In the genomic region with DNA sequence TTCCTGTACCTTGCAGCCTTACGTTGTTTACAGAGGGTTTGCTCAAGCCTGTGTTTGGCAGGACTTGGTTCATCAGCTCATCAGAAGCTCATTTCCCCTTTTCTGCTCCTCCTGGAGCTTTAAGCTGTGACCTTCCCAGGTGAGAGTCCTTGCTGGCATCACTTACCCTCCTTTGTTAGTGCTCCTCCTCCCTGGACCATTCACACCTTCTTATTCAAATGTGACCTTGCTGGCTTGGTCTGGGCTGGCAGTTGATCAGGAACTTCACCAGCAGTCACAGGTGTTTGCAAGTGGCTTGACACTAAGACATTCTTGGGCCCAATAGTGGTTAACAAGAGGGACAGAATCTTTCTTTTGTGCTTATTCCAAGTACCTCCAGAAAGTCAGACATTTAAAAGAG, we compare ENCODE assay signal across 29 cellular contexts.
"Had no signal": no experiment of that assay in that cellular context is flagged by ENCODE, and none has a peak within 500 bp of the region (broad histone marks: within the 10 kb centered on the region; RNA-seq: fewer than 3 reads in every experiment).

No MANE protein-coding gene starts in this region.

- H3K36me3 Mint-ChIP-seq: immature natural killer cell, mesothelial cell of epicardium, naive B cell, neural progenitor cell had no signal

- H3K4me1 Mint-ChIP-seq: immature natural killer cell, naive B cell, neural progenitor cell had no signal

- H3K4me3 ChIP-seq: neural progenitor cell, psoas muscle, sigmoid colon, stomach, tibial artery had no signal

- H3K27ac ChIP-seq: neural progenitor cell, parathyroid adenoma, psoas muscle, sigmoid colon, stomach, tibial artery, VCaP had no signal

- H3K36me3 ChIP-seq: neural progenitor cell, sigmoid colon, stomach, tibial artery had no signal

- DNase-seq: activated CD4-positive, alpha-beta T cell treated with anti-CD3 and anti-CD28 coated beads for 48 hours; activated CD4-positive, alpha-beta T cell treated with anti-CD3 and anti-CD28 coated beads, Interleukin-2, amount 50 U/mL, for 48 hours; activated CD8-positive, alpha-beta memory T cell treated with anti-CD3 and anti-CD28 coated beads, Interleukin-2, amount 50 U/mL, for 48 hours; activated gamma-delta T cell; activated naive CD4-positive, alpha-beta T cell treated with anti-CD3 and anti-CD28 coated beads, Interleukin-2, amount 10 ng/mL, durations not matched to agents 7 days and 5 days; activated T-cell treated with anti-CD3 and anti-CD28 coated beads, Interleukin-2, amount 50 U/mL, for 24 hours; amniotic stem cell; foreskin fibroblast; head of caudate nucleus; hippocampal formation; immature natural killer cell; kidney; left colon; naive B cell; occipital lobe; psoas muscle; sigmoid colon; small intestine; stimulated activated CD4-positive, alpha-beta T cell treated with anti-CD3 and anti-CD28 coated beads, Interleukin-4, amount 100 ng/mL, for 24 hours; stomach; T-helper 1 cell; tibial artery had no signal

- H3K9me3 Mint-ChIP-seq: activated naive CD4-positive, alpha-beta T cell treated with anti-CD3 and anti-CD28 coated beads, Interleukin-2, amount 10 ng/mL, durations not matched to agents 7 days and 5 days; activated T-cell treated with anti-CD3 and anti-CD28 coated beads, Interleukin-2, amount 50 U/mL, for 24 hours; mesothelial cell of epicardium; naive B cell; neural progenitor cell; stimulated activated effector memory CD8-positive, alpha-beta T cell treated with anti-CD3 and anti-CD28 coated beads, Interleukin-12 subunit alpha, Interleukin-12 subunit beta, amount 100 ng/mL, for 72 hours had no signal

- H3K9me3 ChIP-seq: psoas muscle, sigmoid colon, stomach, tibial artery had no signal

- H3K4me3 Mint-ChIP-seq: activated naive CD4-positive, alpha-beta T cell treated with anti-CD3 and anti-CD28 coated beads, Interleukin-2, amount 10 ng/mL, durations not matched to agents 7 days and 5 days; activated T-cell treated with anti-CD3 and anti-CD28 coated beads, Interleukin-2, amount 50 U/mL, for 24 hours; immature natural killer cell; mesothelial cell of epicardium; naive B cell; neural progenitor cell; stimulated activated effector memory CD8-positive, alpha-beta T cell treated with anti-CD3 and anti-CD28 coated beads, Interleukin-12 subunit alpha, Interleukin-12 subunit beta, amount 100 ng/mL, for 72 hours had no signal

- H3K27ac Mint-ChIP-seq: activated naive CD4-positive, alpha-beta T cell treated with anti-CD3 and anti-CD28 coated beads, Interleukin-2, amount 10 ng/mL, durations not matched to agents 7 days and 5 days; activated T-cell treated with anti-CD3 and anti-CD28 coated beads, Interleukin-2, amount 50 U/mL, for 24 hours; immature natural killer cell; mesothelial cell of epicardium; naive B cell; neural progenitor cell; stimulated activated effector memory CD8-positive, alpha-beta T cell treated with anti-CD3 and anti-CD28 coated beads, Interleukin-12 subunit alpha, Interleukin-12 subunit beta, amount 100 ng/mL, for 72 hours had no signal

- ATAC-seq: activated CD4-positive, CD25-positive, alpha-beta regulatory T cell treated with anti-CD3 and anti-CD28 coated beads, Interleukin-2, amount 50 U/mL, for 24 hours; esophagus mucosa; left colon; psoas muscle; stimulated activated effector memory CD8-positive, alpha-beta T cell treated with anti-CD3 and anti-CD28 coated beads, Interleukin-12 subunit alpha, Interleukin-12 subunit beta, amount 100 ng/mL, for 72 hours had no signal

- H3K27me3 ChIP-seq: neural progenitor cell, sigmoid colon, stomach, tibial artery had no signal

- H3K27me3 Mint-ChIP-seq: activated naive CD4-positive, alpha-beta T cell treated with anti-CD3 and anti-CD28 coated beads, Interleukin-2, amount 10 ng/mL, durations not matched to agents 7 days and 5 days; activated T-cell treated with anti-CD3 and anti-CD28 coated beads, Interleukin-2, amount 50 U/mL, for 24 hours had no signal

- H3K4me1 ChIP-seq: neural progenitor cell, parathyroid adenoma, psoas muscle, stomach, tibial artery had no signal
